Comparison of ENCODE assay signal across 11 cellular contexts in genomic region chr13:109155301-109155761, GRCh38.
DNase-seq lines count a peak whose midpoint lies in the region; ATAC-seq and TF ChIP-seq lines count a peak whose summit lies in the region.
"Had no signal": no experiment of that assay in that cellular context is flagged by ENCODE, and none has a peak within 500 bp of the region (broad histone marks: within the 10 kb centered on the region; RNA-seq: fewer than 3 reads in every experiment).

No MANE protein-coding gene starts in this region.

- intact Hi-C loops in left lung (cut with DNase I): no loop called here

- H3K36me3 Mint-ChIP-seq in type B pancreatic cell: no peaks in the 10 kb centered on the region
- H3K36me3 Mint-ChIP-seq: WTC11 had no signal

- H3K4me3 ChIP-seq in astrocyte of the spinal cord (ENCODE audit: low read depth, low read length) (no peak overlapping the region), left lung (no peak overlapping the region)

- H3K27ac ChIP-seq in left lung: peak overlapping the region; percentile 45 to 63

- ATAC-seq in left lung: peak; percentile 78
- no peak for ATAC-seq in GM19397 (IDR thresholded peaks at IDR 0.05; ENCODE audit: unreplicated experiment)
- ATAC-seq: stimulated activated naive CD8-positive, alpha-beta T cell treated with anti-CD3 and anti-CD28 coated beads, Interleukin-15, amount 100 ng/mL, for 72 hours; WTC11 had no signal

- H3K27me3 Mint-ChIP-seq in type B pancreatic cell: no peaks in the 10 kb centered on the region

- peaks cover 0 to 3% of the 10 kb centered on the region in 2 donors for H3K4me1 ChIP-seq in left lung

- peaks cover 20% of the 10 kb centered on the region for H3K4me1 Mint-ChIP-seq in type B pancreatic cell (ENCODE audit: unreplicated experiment)
- H3K4me1 Mint-ChIP-seq: stimulated activated naive CD8-positive, alpha-beta T cell treated with anti-CD3 and anti-CD28 coated beads, Interleukin-15, amount 100 ng/mL, for 72 hours had no signal

- TF ChIP-seq CTCF in astrocyte of the spinal cord (IDR thresholded peaks at IDR 0.05; ENCODE audit: low read depth, low read length) (no peak), left lung (IDR thresholded peaks at IDR 0.05) (no peak), type B pancreatic cell (conservative IDR thresholded peaks at IDR 0.05) (no peak)

- DNase-seq in HS-5 (ENCODE audit: low read depth): peak; percentile 77
- DNase-seq in astrocyte of the spinal cord (ENCODE audit: low read depth, low spot score): peak; percentile 50
- no peak for DNase-seq in left lung
- no peak for DNase-seq in type B pancreatic cell (ENCODE audit: extremely low spot score, unreplicated experiment)
- no peak for DNase-seq in stimulated activated CD8-positive, alpha-beta memory T cell treated with anti-CD3 and anti-CD28 coated beads, Interleukin-4, amount 100 ng/mL, for 48 hours
- DNase-seq in stimulated activated naive CD4-positive, alpha-beta T cell treated with Interleukin-2 at 50 U/mL for 16 hours (lab: John Stamatoyannopoulos, UW): no peak
- DNase-seq: DMS79; NCI-H1694 treated with DMSO at 0.1 percent for 48 hours; stimulated activated naive CD8-positive, alpha-beta T cell treated with anti-CD3 and anti-CD28 coated beads, Interleukin-15, amount 100 ng/mL, for 72 hours had no signal

- no peak overlapping the region for H3K4me3 Mint-ChIP-seq in type B pancreatic cell
- H3K4me3 Mint-ChIP-seq: stimulated activated naive CD8-positive, alpha-beta T cell treated with anti-CD3 and anti-CD28 coated beads, Interleukin-15, amount 100 ng/mL, for 72 hours; WTC11 had no signal

- peak overlapping the region; percentile 46 for H3K27ac Mint-ChIP-seq in type B pancreatic cell
- H3K27ac Mint-ChIP-seq: stimulated activated naive CD8-positive, alpha-beta T cell treated with anti-CD3 and anti-CD28 coated beads, Interleukin-15, amount 100 ng/mL, for 72 hours; WTC11 had no signal

- in situ Hi-C loops in astrocyte of the spinal cord (cut with HindIII; ENCODE audit: low sequenced_read_pairs): no loop called here

- H3K36me3 ChIP-seq in left lung: no peaks in the 10 kb centered on the region

- H3K9me3 ChIP-seq in left lung: no peaks in the 10 kb centered on the region

- no peaks in the 10 kb centered on the region for H3K27me3 ChIP-seq in left lung

- H3K9me3 Mint-ChIP-seq in type B pancreatic cell: no peaks in the 10 kb centered on the region
- H3K9me3 Mint-ChIP-seq: stimulated activated naive CD8-positive, alpha-beta T cell treated with anti-CD3 and anti-CD28 coated beads, Interleukin-15, amount 100 ng/mL, for 72 hours; WTC11 had no signal

Comparison
In these comparisons a context has a peak if more than half of its experiments do, and no peak if none do; other contexts are left out.
1. DNase-seq: peak in HS-5 (single experiment) and astrocyte of the spinal cord (single experiment); none in left lung (0 of 2), type B pancreatic cell (single experiment), stimulated activated CD8-positive, alpha-beta memory T cell treated with anti-CD3 and anti-CD28 coated beads, Interleukin-4, amount 100 ng/mL, for 48 hours (single experiment) and stimulated activated naive CD4-positive, alpha-beta T cell treated with Interleukin-2 at 50 U/mL for 16 hours (single experiment).